In the genomic region with DNA sequence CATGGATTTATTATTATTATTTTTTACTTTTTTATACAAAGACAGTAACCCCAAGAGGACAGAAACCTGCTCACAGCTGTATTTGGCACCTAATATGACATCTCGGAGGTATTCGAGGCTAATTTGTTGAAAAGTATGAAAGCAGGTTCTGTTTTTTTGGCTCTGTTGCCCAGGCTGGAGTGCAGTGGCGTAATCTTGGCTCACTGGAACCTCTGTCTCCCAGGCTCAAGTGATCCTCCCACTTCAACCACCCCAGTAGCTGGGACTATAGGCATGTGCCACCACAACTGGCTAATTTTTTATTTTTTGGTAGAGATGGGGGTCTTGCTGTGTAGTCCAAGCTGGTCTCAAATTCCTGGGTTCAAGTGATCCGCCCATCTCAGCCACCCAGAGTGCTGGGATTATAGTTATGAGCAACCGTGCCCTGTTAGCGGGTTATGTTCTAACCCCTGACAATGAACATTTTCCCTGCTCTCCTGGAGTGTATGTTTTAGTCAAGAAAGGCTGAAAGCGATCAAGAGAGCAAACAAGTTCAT, we compare ENCODE assay signal across 28 cellular contexts.
"Had no signal": no experiment of that assay in that cellular context is flagged by ENCODE, and none has a peak within 500 bp of the region (broad histone marks: within the 10 kb centered on the region; RNA-seq: fewer than 3 reads in every experiment).

No MANE protein-coding gene starts in this region.

- DNase-seq: activated CD4-positive, alpha-beta memory T cell treated with anti-CD3 and anti-CD28 coated beads, Interleukin-2, amount 10 ng/mL, durations not matched to agents 7 days and 5 days; activated CD4-positive, alpha-beta T cell treated with anti-CD3 and anti-CD28 coated beads for 1 hour; activated CD4-positive, alpha-beta T cell treated with anti-CD3 and anti-CD28 coated beads, Interleukin-2, amount 10 ng/mL, durations not matched to agents 7 days and 5 days; activated naive CD8-positive, alpha-beta T cell treated with anti-CD3 and anti-CD28 coated beads, Interleukin-2, amount 50 U/mL, for 24 hours; activated T-cell treated with anti-CD3 and anti-CD28 coated beads, Interleukin-2, amount 50 U/mL, for 24 hours; amygdala; caudate nucleus; cortex of kidney; foreskin fibroblast; head of caudate nucleus; hypothalamus; immature natural killer cell; kidney; left colon; midbrain; naive thymus-derived CD8-positive, alpha-beta T cell; nucleus accumbens; psoas muscle; stimulated activated CD4-positive, alpha-beta T cell treated with anti-CD3 and anti-CD28 coated beads, Interleukin-15, amount 100 ng/mL, for 24 hours; stimulated activated CD4-positive, alpha-beta T cell treated with anti-CD3 and anti-CD28 coated beads, Interleukin-2, amount 100 ng/mL, for 24 hours; stimulated activated naive B cell treated with anti-CD40 and anti-IgM and Interleukin-4, amounts not matched to agents 10 μg/mL and 1 μg/mL and 100 μg/mL, for 72 hours; stomach had no signal

- H3K27ac Mint-ChIP-seq: activated CD4-positive, alpha-beta memory T cell treated with anti-CD3 and anti-CD28 coated beads, Interleukin-2, amount 10 ng/mL, durations not matched to agents 7 days and 5 days; activated CD4-positive, alpha-beta T cell treated with anti-CD3 and anti-CD28 coated beads, Interleukin-2, amount 10 ng/mL, durations not matched to agents 7 days and 5 days; activated naive CD4-positive, alpha-beta T cell treated with anti-CD3 and anti-CD28 coated beads, Interleukin-2, amount 50 U/mL, for 24 hours; activated naive CD8-positive, alpha-beta T cell treated with anti-CD3 and anti-CD28 coated beads, Interleukin-2, amount 50 U/mL, for 24 hours; activated T-cell treated with anti-CD3 and anti-CD28 coated beads, Interleukin-2, amount 50 U/mL, for 24 hours; immature natural killer cell; WTC11 had no signal

- H3K79me2 ChIP-seq: parathyroid adenoma had no signal

- ATAC-seq: activated naive CD8-positive, alpha-beta T cell treated with anti-CD3 and anti-CD28 coated beads, Interleukin-2, amount 50 U/mL, for 24 hours; esophagus mucosa; left colon; naive thymus-derived CD8-positive, alpha-beta T cell; psoas muscle; stimulated activated naive B cell treated with anti-CD40 and anti-IgM and Interleukin-4, amounts not matched to agents 10 μg/mL and 1 μg/mL and 100 μg/mL, for 72 hours; WTC11 had no signal

- FAIRE-seq: kidney had no signal

- H3K27ac ChIP-seq: parathyroid adenoma, psoas muscle, stomach, thyroid gland had no signal

- H3K9me3 Mint-ChIP-seq: activated CD4-positive, alpha-beta memory T cell treated with anti-CD3 and anti-CD28 coated beads, Interleukin-2, amount 10 ng/mL, durations not matched to agents 7 days and 5 days; activated CD4-positive, alpha-beta T cell treated with anti-CD3 and anti-CD28 coated beads, Interleukin-2, amount 10 ng/mL, durations not matched to agents 7 days and 5 days; activated naive CD4-positive, alpha-beta T cell treated with anti-CD3 and anti-CD28 coated beads, Interleukin-2, amount 50 U/mL, for 24 hours; activated naive CD8-positive, alpha-beta T cell treated with anti-CD3 and anti-CD28 coated beads, Interleukin-2, amount 50 U/mL, for 24 hours; activated T-cell treated with anti-CD3 and anti-CD28 coated beads, Interleukin-2, amount 50 U/mL, for 24 hours; immature natural killer cell; naive thymus-derived CD8-positive, alpha-beta T cell; neural crest cell; stimulated activated naive B cell treated with anti-CD40 and anti-IgM and Interleukin-4, amounts not matched to agents 10 μg/mL and 1 μg/mL and 100 μg/mL, for 72 hours; WTC11 had no signal

- H3K4me3 ChIP-seq: psoas muscle, stomach, thyroid gland had no signal

- H3K27me3 ChIP-seq: stomach, thyroid gland had no signal

- H3K9ac ChIP-seq: parathyroid adenoma had no signal

- H3K4me3 Mint-ChIP-seq: activated CD4-positive, alpha-beta memory T cell treated with anti-CD3 and anti-CD28 coated beads, Interleukin-2, amount 10 ng/mL, durations not matched to agents 7 days and 5 days; activated CD4-positive, alpha-beta T cell treated with anti-CD3 and anti-CD28 coated beads, Interleukin-2, amount 10 ng/mL, durations not matched to agents 7 days and 5 days; activated naive CD4-positive, alpha-beta T cell treated with anti-CD3 and anti-CD28 coated beads, Interleukin-2, amount 50 U/mL, for 24 hours; activated naive CD8-positive, alpha-beta T cell treated with anti-CD3 and anti-CD28 coated beads, Interleukin-2, amount 50 U/mL, for 24 hours; activated T-cell treated with anti-CD3 and anti-CD28 coated beads, Interleukin-2, amount 50 U/mL, for 24 hours; immature natural killer cell; naive thymus-derived CD8-positive, alpha-beta T cell; neural crest cell; stimulated activated naive B cell treated with anti-CD40 and anti-IgM and Interleukin-4, amounts not matched to agents 10 μg/mL and 1 μg/mL and 100 μg/mL, for 72 hours; WTC11 had no signal

- H3K27me3 Mint-ChIP-seq: activated CD4-positive, alpha-beta memory T cell treated with anti-CD3 and anti-CD28 coated beads, Interleukin-2, amount 10 ng/mL, durations not matched to agents 7 days and 5 days; activated CD4-positive, alpha-beta T cell treated with anti-CD3 and anti-CD28 coated beads, Interleukin-2, amount 10 ng/mL, durations not matched to agents 7 days and 5 days; activated naive CD4-positive, alpha-beta T cell treated with anti-CD3 and anti-CD28 coated beads, Interleukin-2, amount 50 U/mL, for 24 hours; activated naive CD8-positive, alpha-beta T cell treated with anti-CD3 and anti-CD28 coated beads, Interleukin-2, amount 50 U/mL, for 24 hours; activated T-cell treated with anti-CD3 and anti-CD28 coated beads, Interleukin-2, amount 50 U/mL, for 24 hours; naive thymus-derived CD8-positive, alpha-beta T cell; stimulated activated naive B cell treated with anti-CD40 and anti-IgM and Interleukin-4, amounts not matched to agents 10 μg/mL and 1 μg/mL and 100 μg/mL, for 72 hours had no signal

- H2AFZ ChIP-seq: parathyroid adenoma had no signal

- H3K9me3 ChIP-seq: psoas muscle, stomach, thyroid gland had no signal

- H3K36me3 ChIP-seq: stomach, thyroid gland had no signal

- H3K36me3 Mint-ChIP-seq: immature natural killer cell; naive thymus-derived CD8-positive, alpha-beta T cell; stimulated activated naive B cell treated with anti-CD40 and anti-IgM and Interleukin-4, amounts not matched to agents 10 μg/mL and 1 μg/mL and 100 μg/mL, for 72 hours; WTC11 had no signal
